ENCODE assay signal across 18 cellular contexts in genomic region chr14:100666851-100667250, GRCh38. TPM values are rescaled to one million over a fixed set of nuclear protein-coding genes. Genes with fewer than 3 reads are reported as not detected.
A peak's percentile ranks its signal among the peaks of the same experiment; 100 is the strongest.
DNase-seq lines count a peak whose midpoint lies in the region; ATAC-seq and TF ChIP-seq lines count a peak whose summit lies in the region.
"Had no signal": no experiment of that assay in that cellular context is flagged by ENCODE, and none has a peak within 500 bp of the region (broad histone marks: within the 10 kb centered on the region; RNA-seq: fewer than 3 reads in every experiment).

No MANE protein-coding gene starts in this region.

- peaks cover 0 to 18% (median 0%) of the 10 kb centered on the region in 5 experiments for H3K9me3 Mint-ChIP-seq in brain
- H3K9me3 Mint-ChIP-seq in nephron: no peaks in the 10 kb centered on the region

- WGBS in adrenal gland, 4 donors: 59 to 85% (median 84%) methylated on average over 2 to 10 of the region's 10 CpGs

- H3K27ac Mint-ChIP-seq in brain: peak overlapping the region in 3 of 5 experiments; percentile 50 to 96 (median 61)
- H3K27ac Mint-ChIP-seq in nephron: peak overlapping the region in 2 of 3 experiments; percentile 36 to 91

- DNase-seq in adrenal gland (no peak), retina (peak; percentile 3), putamen (ENCODE audit: low spot score) (no peak)
- DNase-seq: C1 segment of cervical spinal cord; Calu3; CD4-positive, alpha-beta memory T cell; COR-L47; DMS153; DND-41; GOT3; H7; HCEC 1CT had no signal

- TF ChIP-seq POLR2A in adrenal gland (IDR thresholded peaks at IDR 0.05): no peak

- no peaks in the 10 kb centered on the region for H3K36me3 Mint-ChIP-seq in brain
- no peaks in the 10 kb centered on the region for H3K36me3 Mint-ChIP-seq in nephron (ENCODE audit: low read depth)
- H3K36me3 Mint-ChIP-seq: CD4-positive, alpha-beta memory T cell had no signal

- H3K27ac ChIP-seq in adrenal gland: peak overlapping the region in 4 of 5 donors; percentile 73 to 97 (median 95)

- H3K4me1 Mint-ChIP-seq in brain (peaks cover 84% of the 10 kb centered on the region), nephron (peaks cover 70% of the 10 kb centered on the region)

- intact Hi-C loops in adrenal gland (cut with DNase I): no loop called here

- no peak for ATAC-seq in GM21723 (IDR thresholded peaks at IDR 0.05; ENCODE audit: unreplicated experiment)

- H3K9me3 ChIP-seq in adrenal gland (replicated peaks in 1 of 3): no peaks in the 10 kb centered on the region

- no peaks in the 10 kb centered on the region for H3K36me3 ChIP-seq in adrenal gland (replicated peaks in 1 of 2)

- H3K27me3 Mint-ChIP-seq in brain (peaks cover 2% of the 10 kb centered on the region), nephron (ENCODE audit: low read depth) (peaks cover 27% of the 10 kb centered on the region)

- no peak for TF ChIP-seq CTCF in adrenal gland (IDR thresholded peaks at IDR 0.05)
- no peak for TF ChIP-seq CTCF in brain (conservative IDR thresholded peaks at IDR 0.05)
- TF ChIP-seq CTCF in nephron (IDR thresholded peaks at IDR 0.05; ENCODE audit: unreplicated experiment in 3 of 3): no peak

- H3K4me3 Mint-ChIP-seq in brain: no peak overlapping the region
- H3K4me3 Mint-ChIP-seq in nephron: no peak overlapping the region
- H3K4me3 Mint-ChIP-seq: CD4-positive, alpha-beta memory T cell had no signal

- no peaks in the 10 kb centered on the region for H3K27me3 ChIP-seq in adrenal gland

- H3K4me1 ChIP-seq in adrenal gland (replicated peaks in 1 of 2): peaks cover 31 to 61% of the 10 kb centered on the region in 2 donors

- H3K4me3 ChIP-seq in adrenal gland: no peak overlapping the region

RNA-seq across cellular contexts. Expression of gene DLK1, which starts 59.8 kb away (rescaled TPM):
- 1,000 to 10,000 TPM; 1,488 to 2,787 (median 2,011) TPM for total RNA-seq in adrenal gland
- polyA plus RNA-seq in adrenal gland: 1,000 to 10,000 TPM in 1 of 3 donors, 100 to 1,000 TPM in 2; 426 to 1,401 (median 972) TPM
- polyA plus RNA-seq in brain (ENCODE audit: insufficient read depth, low read depth, low replicate concordance): 233 TPM
- total RNA-seq: A172; A673; Calu3; CD4-positive, alpha-beta memory T cell had no signal
- polyA plus RNA-seq: BJ; CD4-positive, alpha-beta memory T cell had no signal
